Comparison of ENCODE assay signal across 9 cellular contexts in genomic region chr5:135569755-135570452, GRCh38. TPM values are rescaled to one million over a fixed set of nuclear protein-coding genes. Genes with fewer than 3 reads are reported as not detected.
DNase-seq lines count a peak whose midpoint lies in the region; ATAC-seq, FAIRE-seq and TF ChIP-seq lines count a peak whose summit lies in the region.
"Had no signal": no experiment of that assay in that cellular context is flagged by ENCODE, and none has a peak within 500 bp of the region (broad histone marks: within the 10 kb centered on the region; RNA-seq: fewer than 3 reads in every experiment).

No MANE protein-coding gene starts in this region.

- no peaks in the 10 kb centered on the region for H3K36me3 ChIP-seq in pancreas

- H3K4me1 Mint-ChIP-seq in stimulated activated memory B cell treated with anti-CD40 and anti-IgM and Interleukin-4, amounts not matched to agents 10 μg/mL and 1 μg/mL and 100 μg/mL, for 72 hours: no peaks in the 10 kb centered on the region

- no peak overlapping the region for H3K27ac ChIP-seq in pancreas

- DNase-seq in 8988T: peak; percentile 60
- no peak for DNase-seq in GM12864 (ENCODE audit: low read depth)
- DNase-seq in NCI-H2227 treated with DMSO at 0.1 percent for 48 hours (lab: John Stamatoyannopoulos, UW): peak; percentile 21
- DNase-seq in ecto neural progenitor cell (ENCODE audit: low spot score): peak; percentile 74
- DNase-seq in pancreas: peak in 1 of 6 donors; percentile 28
- no peak for DNase-seq in DMS153 (lab: John Stamatoyannopoulos, UW)
- DNase-seq: activated T-cell treated with anti-CD3 and anti-CD28 coated beads, Interleukin-2, amount 50 U/mL, for 4 hours had no signal

- no peak overlapping the region for H3K4me3 Mint-ChIP-seq in stimulated activated memory B cell treated with anti-CD40 and anti-IgM and Interleukin-4, amounts not matched to agents 10 μg/mL and 1 μg/mL and 100 μg/mL, for 72 hours
- H3K4me3 Mint-ChIP-seq: activated T-cell treated with anti-CD3 and anti-CD28 coated beads, Interleukin-2, amount 50 U/mL, for 4 hours had no signal

- WGBS in pancreas, 2 donors: 35 to 37% methylated on average over 10 of the region's 10 CpGs

- ATAC-seq in pancreas (peak; percentile 48 to 74 (median 65)), HG02840 (IDR thresholded peaks at IDR 0.05; ENCODE audit: low FRiP score, unreplicated experiment) (no peak)
- no peak for ATAC-seq in stimulated activated memory B cell treated with anti-CD40 and anti-IgM and Interleukin-4, amounts not matched to agents 10 μg/mL and 1 μg/mL and 100 μg/mL, for 72 hours

- no peak overlapping the region for H3K27ac Mint-ChIP-seq in stimulated activated memory B cell treated with anti-CD40 and anti-IgM and Interleukin-4, amounts not matched to agents 10 μg/mL and 1 μg/mL and 100 μg/mL, for 72 hours

- H3K36me3 Mint-ChIP-seq in stimulated activated memory B cell treated with anti-CD40 and anti-IgM and Interleukin-4, amounts not matched to agents 10 μg/mL and 1 μg/mL and 100 μg/mL, for 72 hours: no peaks in the 10 kb centered on the region

- H3K4me3 ChIP-seq in GM12864 (ENCODE audit: low read depth, low read length): no peak overlapping the region
- no peak overlapping the region for H3K4me3 ChIP-seq in pancreas

- no peaks in the 10 kb centered on the region for H3K9me3 Mint-ChIP-seq in stimulated activated memory B cell treated with anti-CD40 and anti-IgM and Interleukin-4, amounts not matched to agents 10 μg/mL and 1 μg/mL and 100 μg/mL, for 72 hours
- H3K9me3 Mint-ChIP-seq: activated T-cell treated with anti-CD3 and anti-CD28 coated beads, Interleukin-2, amount 50 U/mL, for 4 hours had no signal

- peaks cover 0 to 3% (median 0%) of the 10 kb centered on the region in 4 donors for H3K27me3 ChIP-seq in pancreas

- peaks cover 35% of the 10 kb centered on the region for H3K27me3 Mint-ChIP-seq in stimulated activated memory B cell treated with anti-CD40 and anti-IgM and Interleukin-4, amounts not matched to agents 10 μg/mL and 1 μg/mL and 100 μg/mL, for 72 hours

- intact Hi-C loops in pancreas (cut with DNase I): loop anchor here in 2 of 3 donors (5.0 to 10.0 kb wide), 2 partner anchors 165 to 257 kb away; no protein-coding TSS in a partner anchor

- TF ChIP-seq CTCF in GM12864 (IDR thresholded peaks at IDR 0.05; ENCODE audit: low read depth, low read length, missing control alignments) (peak; percentile 57), pancreas (IDR thresholded peaks at IDR 0.05) (peak in 1 of 4 donors; percentile 18)

- H3K4me1 ChIP-seq in pancreas: no peaks in the 10 kb centered on the region

- FAIRE-seq in pancreas (lab: Jason Lieb, UNC): no peak

- H3K9me3 ChIP-seq in pancreas: no peaks in the 10 kb centered on the region

RNA-seq across cellular contexts. Expression of gene CXCL14, which starts 8.9 kb away (rescaled TPM):
- total RNA-seq in pancreas: 10 to 100 TPM in 2 of 6 donors, 1 to 10 TPM in 3, under 1 TPM in 1; 0.93 to 19.6 (median 2.4) TPM
- polyA plus RNA-seq in pancreas: 1 to 10 TPM; 5.9 to 9.5 TPM
- total RNA-seq: activated T-cell treated with anti-CD3 and anti-CD28 coated beads, Interleukin-2, amount 50 U/mL, for 4 hours had no signal

RNA-seq across cellular contexts. Expression of gene NEUROG1, which starts 34.1 kb away (rescaled TPM):
- total RNA-seq in pancreas: not detected
- not detected for polyA plus RNA-seq in pancreas
- total RNA-seq: activated T-cell treated with anti-CD3 and anti-CD28 coated beads, Interleukin-2, amount 50 U/mL, for 4 hours had no signal

Comparison
In these comparisons a context has a peak if more than half of its experiments do, and no peak if none do; other contexts are left out.
1. DNase-seq: peak in 8988T (single experiment), NCI-H2227 treated with DMSO at 0.1 percent for 48 hours (single experiment) and ecto neural progenitor cell (single experiment); none in GM12864 (single experiment) and DMS153 (single experiment).
2. ATAC-seq: peak in pancreas (4 of 4); none in HG02840 (single experiment) and stimulated activated memory B cell treated with anti-CD40 and anti-IgM and Interleukin-4, amounts not matched to agents 10 μg/mL and 1 μg/mL and 100 μg/mL, for 72 hours (single experiment).